20 cellular contexts compared by ENCODE assay signal in genomic region chrX:72001471-72001870, GRCh38.
"Had no signal": no experiment of that assay in that cellular context is flagged by ENCODE, and none has a peak within 500 bp of the region (broad histone marks: within the 10 kb centered on the region; RNA-seq: fewer than 3 reads in every experiment).

No MANE protein-coding gene starts in this region.

- FAIRE-seq: bronchial epithelial cell, keratinocyte, urothelium cell line had no signal

- H3K27ac ChIP-seq: gastroesophageal sphincter, heart right ventricle, left lung, ovary, sigmoid colon, spleen, testis had no signal

- H3K4me1 ChIP-seq: spleen, testis had no signal

- H3K36me3 ChIP-seq: gastroesophageal sphincter, heart right ventricle, left lung, ovary, sigmoid colon, spleen had no signal

- H3K4me3 ChIP-seq: gastroesophageal sphincter, heart right ventricle, left lung, ovary, sigmoid colon, spleen, testis had no signal

- H3K9me3 ChIP-seq: gastroesophageal sphincter, heart right ventricle, left lung, ovary, sigmoid colon, spleen, testis had no signal

- H3K27me3 ChIP-seq: gastroesophageal sphincter, left lung, ovary, testis had no signal

- DNase-seq: activated CD4-positive, alpha-beta T cell treated with anti-CD3 and anti-CD28 coated beads, Interleukin-2, amount 10 ng/mL, durations not matched to agents 7 days and 5 days; activated naive CD4-positive, alpha-beta T cell treated with anti-CD3 and anti-CD28 coated beads for 36 hours; activated naive CD8-positive, alpha-beta T cell treated with anti-CD3 and anti-CD28 coated beads, Interleukin-2, amount 50 U/mL, for 24 hours; activated T-cell treated with anti-CD3 and anti-CD28 coated beads for 4 hours; aorta; erythroblast; heart right ventricle; left lung; mammary epithelial cell; ovary; sigmoid colon; spleen; stimulated activated CD4-positive, alpha-beta T cell treated with anti-CD3 and anti-CD28 coated beads, Interleukin-1b, Interleukin-23, amount 100 ng/mL, for 48 hours; stimulated activated naive CD8-positive, alpha-beta T cell treated with anti-CD3 and anti-CD28 coated beads, Interleukin-15, amount 100 ng/mL, for 72 hours; SW 1271; testis had no signal
